ENCODE assay signal across 9 cellular contexts in the genomic region with DNA sequence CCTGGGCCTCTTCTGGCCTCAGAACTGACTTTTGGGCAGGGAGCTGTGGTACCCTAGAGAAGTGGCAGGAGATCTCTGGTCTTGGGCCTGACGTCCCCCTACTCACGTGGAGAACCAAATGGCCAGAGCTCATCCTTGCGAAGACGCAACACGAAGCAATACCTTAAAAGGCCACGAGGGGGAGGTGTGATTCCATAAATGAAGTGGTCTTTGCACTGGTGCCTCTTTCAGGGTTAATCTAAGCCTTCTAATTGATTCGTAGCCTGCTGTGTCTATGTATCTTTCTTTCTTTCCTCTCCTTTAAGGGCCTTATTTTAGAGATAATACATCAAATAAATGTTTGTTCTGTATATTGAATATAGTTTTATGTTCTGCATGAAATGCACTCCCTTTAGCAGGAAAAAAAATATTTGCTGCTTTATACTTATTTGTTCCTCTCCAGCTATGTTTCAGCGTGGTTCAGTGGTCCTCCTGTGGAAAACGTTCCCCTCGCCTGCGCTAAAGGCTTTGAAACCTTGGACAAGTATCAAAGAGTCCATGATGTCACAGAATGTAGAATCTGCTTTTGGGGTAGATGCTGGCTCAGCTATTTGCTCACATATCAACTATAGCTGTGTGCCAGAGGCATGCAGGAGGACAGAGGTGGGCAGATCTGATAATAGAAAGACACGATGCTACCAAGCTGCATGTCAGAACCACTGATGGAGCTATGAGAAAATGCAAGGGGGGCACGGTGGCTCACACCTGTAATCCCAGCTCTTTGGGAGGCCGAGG. TPM values are rescaled to one million over a fixed set of nuclear protein-coding genes. Genes with fewer than 3 reads are reported as not detected.
DNase-seq lines count a peak whose midpoint lies in the region; ATAC-seq and TF ChIP-seq lines count a peak whose summit lies in the region.
"Had no signal": no experiment of that assay in that cellular context is flagged by ENCODE, and none has a peak within 500 bp of the region (broad histone marks: within the 10 kb centered on the region; RNA-seq: fewer than 3 reads in every experiment).

No MANE protein-coding gene starts in this region.

- TF ChIP-seq CTCF in osteocyte (IDR thresholded peaks at IDR 0.05) (peak; percentile 88), tibial artery (IDR thresholded peaks at IDR 0.05) (peak; percentile 76 to 80)

- peaks cover 0 to 2% of the 10 kb centered on the region in 2 donors for H3K27me3 ChIP-seq in tibial artery

- DNase-seq in DMS 273 (lab: John Stamatoyannopoulos, UW; ENCODE audit: unreplicated experiment) (peak; percentile 94), LoVo (ENCODE audit: low spot score) (peak; percentile 76), RPMI8226 (peak; percentile 84), foreskin melanocyte (peak; percentile 69), osteocyte (ENCODE audit: extremely low spot score, unreplicated experiment) (peak; percentile 88), tibial artery (peak in 1 of 2 donors; percentile 67)
- peak; percentile 44 to 47 for DNase-seq in activated T-helper 1 cell treated with anti-CD3 and anti-CD28 coated beads, Interleukin-2, amount 50 U/mL, for 16 hours (ENCODE audit: low read depth in 1 of 2, low spot score in 1 of 2)

- no peaks in the 10 kb centered on the region for H3K36me3 ChIP-seq in tibial artery

- H3K4me3 Mint-ChIP-seq in osteocyte (ENCODE audit: unreplicated experiment): no peak overlapping the region
- H3K4me3 Mint-ChIP-seq: activated naive CD8-positive, alpha-beta T cell had no signal

- H3K27ac Mint-ChIP-seq in osteocyte (ENCODE audit: unreplicated experiment): no peak overlapping the region
- H3K27ac Mint-ChIP-seq: activated naive CD8-positive, alpha-beta T cell had no signal

- H3K4me1 Mint-ChIP-seq in osteocyte (ENCODE audit: unreplicated experiment): peaks cover 2% of the 10 kb centered on the region

- ATAC-seq in GM21528 (IDR thresholded peaks at IDR 0.05; ENCODE audit: low FRiP score, unreplicated experiment): peak; percentile 79

- no peak overlapping the region for H3K27ac ChIP-seq in tibial artery

- peaks cover 13% of the 10 kb centered on the region for H3K27me3 Mint-ChIP-seq in osteocyte (ENCODE audit: unreplicated experiment)

- H3K4me1 ChIP-seq in tibial artery: no peaks in the 10 kb centered on the region

- H3K4me3 ChIP-seq in tibial artery: no peak overlapping the region

- no peaks in the 10 kb centered on the region for H3K9me3 Mint-ChIP-seq in osteocyte (ENCODE audit: unreplicated experiment)

- H3K9me3 ChIP-seq in tibial artery: no peaks in the 10 kb centered on the region

- intact Hi-C loops in tibial artery (cut with DNase I; ENCODE audit: low total_unique reads): no loop called here

- no peaks in the 10 kb centered on the region for H3K36me3 Mint-ChIP-seq in osteocyte (ENCODE audit: unreplicated experiment)
- H3K36me3 Mint-ChIP-seq: activated naive CD8-positive, alpha-beta T cell had no signal

RNA-seq across cellular contexts. Expression of a gene that starts 41.0 kb away (rescaled TPM):
- total RNA-seq in osteocyte: not detected in 2 replicates
